ENCODE assay signal across 8 cellular contexts in genomic region chr11:125165664-125166346, GRCh38. TPM values are rescaled to one million over a fixed set of nuclear protein-coding genes. Genes with fewer than 3 reads are reported as not detected.
DNase-seq lines count a peak whose midpoint lies in the region; ATAC-seq and TF ChIP-seq lines count a peak whose summit lies in the region.

No MANE protein-coding gene starts in this region.

- WGBS in ectodermal cell, 2 experiments, result 0 to 1% methylated on average over 46 of the region's 46 CpGs

- ATAC-seq in HG03460 (IDR thresholded peaks at IDR 0.05; ENCODE audit: unreplicated experiment), result no peak

- H3K36me3 ChIP-seq in ectodermal cell (ENCODE audit: control insufficient read depth, insufficient read depth, low read length), result no peaks in the 10 kb centered on the region

- no peak for TF ChIP-seq CTCF in GM10266 (IDR thresholded peaks at IDR 0.05; ENCODE audit: control insufficient read depth, insufficient read depth, low read depth, missing control alignments)

- peak overlapping the region; percentile 28 for H3K27ac ChIP-seq in ectodermal cell (ENCODE audit: insufficient read depth, low read depth, low read length, poor library complexity, severe bottlenecking)

- H3K4me1 ChIP-seq in ectodermal cell (ENCODE audit: control insufficient read depth, insufficient read depth, low read length), result peaks cover 52% of the 10 kb centered on the region

- DNase-seq in GM10266 (ENCODE audit: extremely low spot score), result peak; percentile 65
- peak; percentile 11 for DNase-seq in MV-4-11 (lab: John Stamatoyannopoulos, UW)
- DNase-seq in myocyte (ENCODE audit: low read depth), result peak; percentile 38
- no peak for DNase-seq in activated CD4-positive, CD25-positive, alpha-beta regulatory T cell (lab: John Stamatoyannopoulos, UW)
- DNase-seq in stimulated activated naive CD4-positive, alpha-beta T cell treated with Interleukin-2 at 50 U/mL for 16 hours (lab: John Stamatoyannopoulos, UW), result no peak
- no peak for DNase-seq in cerebellar nuclear complex (lab: John Stamatoyannopoulos, UW)

- H3K4me3 ChIP-seq in ectodermal cell (ENCODE audit: insufficient read depth, low read depth, low read length), result peak overlapping the region; percentile 84

- H3K9me3 ChIP-seq in ectodermal cell (ENCODE audit: control insufficient read depth, low read length), result no peaks in the 10 kb centered on the region

- H3K27me3 ChIP-seq in ectodermal cell (ENCODE audit: control insufficient read depth, insufficient read depth, low read length, poor library complexity, severe bottlenecking), result no peaks in the 10 kb centered on the region

RNA-seq across cellular contexts. Expression of gene PKNOX2, which starts 1.3 kb away (rescaled TPM):
- 44.3 TPM for polyA plus RNA-seq in ectodermal cell (2013, experiment 1 of 4)
- polyA plus RNA-seq in ectodermal cell (2013, experiment 2 of 4), result 55.2 TPM
- 31.6 TPM for polyA plus RNA-seq in ectodermal cell (2013, experiment 3 of 4)
- polyA plus RNA-seq in ectodermal cell (2013, experiment 4 of 4), result 38.2 TPM
- total RNA-seq in myocyte, result 20.2 and 22.1 TPM in 2 replicates
- polyA plus RNA-seq in myocyte (2012), result 86.6 TPM

RNA-seq across cellular contexts. Expression of gene TMEM218, which starts 54.4 kb away (rescaled TPM):
- polyA plus RNA-seq in ectodermal cell (2013, experiment 1 of 4), result 49.5 TPM
- 53.5 TPM for polyA plus RNA-seq in ectodermal cell (2013, experiment 2 of 4)
- 50.4 TPM for polyA plus RNA-seq in ectodermal cell (2013, experiment 3 of 4)
- 59.1 TPM for polyA plus RNA-seq in ectodermal cell (2013, experiment 4 of 4)
- total RNA-seq in myocyte, result 24.4 and 30.8 TPM in 2 replicates
- polyA plus RNA-seq in myocyte (2012), result 23.0 TPM

Comparison
In these comparisons a context has a peak if more than half of its experiments do, and no peak if none do; other contexts are left out.
1. DNase-seq: peak in GM10266 (single experiment), MV-4-11 (single experiment) and myocyte (single experiment); none in activated CD4-positive, CD25-positive, alpha-beta regulatory T cell (0 of 4), stimulated activated naive CD4-positive, alpha-beta T cell treated with Interleukin-2 at 50 U/mL for 16 hours (single experiment) and cerebellar nuclear complex (0 of 2).